ENCODE assay signal across 9 cellular contexts in genomic region chr12:114821571-114821970, GRCh38.
"Had no signal": no experiment of that assay in that cellular context is flagged by ENCODE, and none has a peak within 500 bp of the region (broad histone marks: within the 10 kb centered on the region; RNA-seq: fewer than 3 reads in every experiment).

No MANE protein-coding gene starts in this region.

- H3K9me3 Mint-ChIP-seq: HFFc6 had no signal

- H3K9ac ChIP-seq: GM23248 had no signal

- H2AFZ ChIP-seq: GM23248 had no signal

- DNase-seq: GM23248, GOT3, H7, HFFc6, KG1 had no signal

- H3K4me3 ChIP-seq: GM23248, HAP-1, K562 had no signal

- H3K4me1 ChIP-seq: HAP-1 had no signal

- H3K4me3 Mint-ChIP-seq: HFFc6 had no signal

- H3K9me3 ChIP-seq: HAP-1 had no signal

- H3K36me3 ChIP-seq: HAP-1 had no signal

- H3K27ac ChIP-seq: GM23248 had no signal

- ATAC-seq: HCT116, HepG2, K562 had no signal

- H3K27ac Mint-ChIP-seq: HFFc6 had no signal
